In genomic region chr19:45107621-45108170, GRCh38 we compare ENCODE assay signal across 24 cellular contexts. TPM values are rescaled to one million over a fixed set of nuclear protein-coding genes. Genes with fewer than 3 reads are reported as not detected.
"Had no signal": no experiment of that assay in that cellular context is flagged by ENCODE, and none has a peak within 500 bp of the region (broad histone marks: within the 10 kb centered on the region; RNA-seq: fewer than 3 reads in every experiment).

No MANE protein-coding gene starts in this region.

- DNase-seq: cortex of kidney; effector memory CD4-positive, alpha-beta T cell; esophagus squamous epithelium; foreskin fibroblast; glutamatergic neuron; islet precursor cell; mammary epithelial cell; mucosa of descending colon; naive thymus-derived CD8-positive, alpha-beta T cell; sigmoid colon; stimulated activated CD4-positive, alpha-beta T cell treated with anti-CD3 and anti-CD28 coated beads, Interleukin-12 subunit alpha, Interleukin-12 subunit beta, amount 100 ng/mL, for 4 hours; stimulated activated naive CD4-positive, alpha-beta T cell; stomach; substantia nigra; transverse colon had no signal

- H3K4me3 ChIP-seq: esophagus squamous epithelium, gastroesophageal sphincter, mucosa of descending colon, right atrium auricular region, sigmoid colon, skin epidermis, stomach, thoracic aorta, transverse colon had no signal

- H3K36me3 ChIP-seq: gastroesophageal sphincter, right atrium auricular region, sigmoid colon, stomach, thoracic aorta, transverse colon had no signal

- H3K4me3 Mint-ChIP-seq: naive thymus-derived CD8-positive, alpha-beta T cell; neural crest cell had no signal

- FAIRE-seq: endometrium had no signal

- H3K9me3 Mint-ChIP-seq: naive thymus-derived CD8-positive, alpha-beta T cell; neural crest cell had no signal

- ATAC-seq: gastroesophageal sphincter; left lobe of liver; mucosa of descending colon; naive thymus-derived CD8-positive, alpha-beta T cell had no signal

- H3K27me3 Mint-ChIP-seq: naive thymus-derived CD8-positive, alpha-beta T cell had no signal

- H3K36me3 Mint-ChIP-seq: naive thymus-derived CD8-positive, alpha-beta T cell had no signal

- H3K27ac ChIP-seq: epithelial cell of prostate, esophagus squamous epithelium, gastroesophageal sphincter, right atrium auricular region, sigmoid colon, skin epidermis, stomach, thoracic aorta, transverse colon had no signal

- H3K27me3 ChIP-seq: esophagus squamous epithelium, gastroesophageal sphincter, right atrium auricular region, sigmoid colon, stomach, transverse colon had no signal

- H3K9me3 ChIP-seq: esophagus squamous epithelium, gastroesophageal sphincter, mucosa of descending colon, right atrium auricular region, sigmoid colon, stomach, thoracic aorta, transverse colon had no signal

RNA-seq across cellular contexts. Expression of gene NKPD1, which starts 53.1 kb away (rescaled TPM):
- total RNA-seq: left lobe of liver, mesenteric fat pad, mucosa of descending colon, stomach had no signal
